8 cellular contexts compared by ENCODE assay signal in genomic region chr4:151362404-151363164, GRCh38. TPM values are rescaled to one million over a fixed set of nuclear protein-coding genes. Genes with fewer than 3 reads are reported as not detected.
DNase-seq lines count a peak whose midpoint lies in the region; ATAC-seq and TF ChIP-seq lines count a peak whose summit lies in the region.

No MANE protein-coding gene starts in this region.

- H3K4me2 ChIP-seq in fibroblast of lung (ENCODE audit: extremely low read depth, insufficient read depth, low read length), result no peak overlapping the region
- H3K4me2 ChIP-seq in neural cell (ENCODE audit: low read length), result no peak overlapping the region

- H3K9me3 ChIP-seq in Panc1 (ENCODE audit: control insufficient read depth, insufficient read depth, low read depth, low read length) (no peaks in the 10 kb centered on the region), fibroblast of lung (ENCODE audit: control insufficient read depth, insufficient read depth, low read depth, low read length) (no peaks in the 10 kb centered on the region), neural cell (ENCODE audit: low read length) (no peaks in the 10 kb centered on the region)

- no TSS peak for BruUV-seq in Panc1 (replicated peaks; lab: Mats Ljungman, UMichigan)

- H3K36me3 ChIP-seq in Panc1 (ENCODE audit: control insufficient read depth, insufficient read depth, low read length), result no peaks in the 10 kb centered on the region
- no peaks in the 10 kb centered on the region for H3K36me3 ChIP-seq in fibroblast of lung (ENCODE audit: control insufficient read depth, insufficient read depth, low read length)
- no peaks in the 10 kb centered on the region for H3K36me3 ChIP-seq in neural cell (ENCODE audit: insufficient read depth, low read length)

- H3F3A ChIP-seq in neural cell (ENCODE audit: insufficient read depth, low read length, poor library complexity, severe bottlenecking), result no peaks in the 10 kb centered on the region

- H3K79me2 ChIP-seq in fibroblast of lung (ENCODE audit: control insufficient read depth, insufficient read depth, low read length), result no peaks in the 10 kb centered on the region
- no peaks in the 10 kb centered on the region for H3K79me2 ChIP-seq in neural cell (replicated peaks; ENCODE audit: insufficient read depth, low read length)

- H3K27ac ChIP-seq in Panc1 (ENCODE audit: low read length) (no peak overlapping the region), fibroblast of lung (ENCODE audit: insufficient read depth, low read length) (no peak overlapping the region), neural cell (ENCODE audit: low read length) (no peak overlapping the region)

- peak; percentile 75 for DNase-seq in Daoy (ENCODE audit: low read depth)
- peak; percentile 74 for DNase-seq in KBM-7
- peak; percentile 75 for DNase-seq in Panc1 (ENCODE audit: low read depth, low spot score)
- DNase-seq in activated T-cell treated with anti-CD3 and anti-CD28 coated beads, Interleukin-2, amount 50 U/mL, for 4 hours, result peak; percentile 64
- DNase-seq in fibroblast of lung (ENCODE audit: low read depth in 2 of 2), result peak; percentile 67 to 85
- peak; percentile 83 for DNase-seq in stimulated activated naive CD8-positive, alpha-beta T cell treated with anti-CD3 and anti-CD28 coated beads, Interleukin-15, Interleukin-2, amounts not matched to agents 100 U/mL and 50 U/mL, for 24 hours

- CTCF ChIA-PET in Panc1 (lab: Charles Lee), result interaction anchor here (1.2 kb wide), 1 partner anchor 241 kb away, joined by 3 read pairs; no protein-coding TSS in a partner anchor

- ATAC-seq in GM21737 (IDR thresholded peaks at IDR 0.05; ENCODE audit: unreplicated experiment) (peak; percentile 96), Panc1 (peak; percentile 99)
- ATAC-seq in activated T-cell treated with anti-CD3 and anti-CD28 coated beads, Interleukin-2, amount 50 U/mL, for 4 hours, result peak; percentile 98 to 99
- ATAC-seq in stimulated activated naive CD8-positive, alpha-beta T cell treated with anti-CD3 and anti-CD28 coated beads, Interleukin-15, Interleukin-2, amounts not matched to agents 100 U/mL and 50 U/mL, for 24 hours, result peak; percentile 98

- H3K4me1 ChIP-seq in Panc1 (ENCODE audit: control insufficient read depth, insufficient read depth, low read length) (no peaks in the 10 kb centered on the region), fibroblast of lung (ENCODE audit: control insufficient read depth, extremely low read depth, insufficient read depth, low read length) (no peaks in the 10 kb centered on the region)

- H3K36me3 Mint-ChIP-seq in activated T-cell treated with anti-CD3 and anti-CD28 coated beads, Interleukin-2, amount 50 U/mL, for 4 hours (ENCODE audit: insufficient read depth), result no peaks in the 10 kb centered on the region

- POLR2A ChIA-PET in Panc1 (lab: Charles Lee), result no interaction called here

- H3K9ac ChIP-seq in fibroblast of lung (ENCODE audit: insufficient read depth, low read length) (peak overlapping the region; percentile 1), neural cell (ENCODE audit: low read length) (no peak overlapping the region)

- peaks cover 12% of the 10 kb centered on the region for H3K27me3 Mint-ChIP-seq in activated T-cell treated with anti-CD3 and anti-CD28 coated beads, Interleukin-2, amount 50 U/mL, for 4 hours (ENCODE audit: low read depth)

- in situ Hi-C loops in KBM-7 (cut with MboI; ENCODE audit: low pct_unique_long_range_greater_than_20kb, low sequenced_read_pairs), result no loop called here
- in situ Hi-C loops in Panc1 (cut with HindIII; ENCODE audit: low pct_unique_long_range_greater_than_20kb, low sequenced_read_pairs), result no loop called here

- H4K20me1 ChIP-seq in fibroblast of lung (ENCODE audit: control insufficient read depth, extremely low read depth, insufficient read depth, low read length) (no peaks in the 10 kb centered on the region), neural cell (ENCODE audit: insufficient read depth) (no peaks in the 10 kb centered on the region)

- no peak for TF ChIP-seq EP300 in neural cell (conservative IDR thresholded peaks at IDR 0.05; ENCODE audit: poor library complexity, severe bottlenecking)

- H3K9me2 ChIP-seq in neural cell (ENCODE audit: insufficient read depth, low read length), result no peaks in the 10 kb centered on the region

- H3K27me3 ChIP-seq in Panc1 (ENCODE audit: control insufficient read depth, insufficient read depth, low read length), result no peaks in the 10 kb centered on the region
- H3K27me3 ChIP-seq in fibroblast of lung (ENCODE audit: control insufficient read depth, insufficient read depth, low read length), result no peaks in the 10 kb centered on the region
- H3K27me3 ChIP-seq in neural cell (ENCODE audit: insufficient read depth, low read depth, low read length), result no peaks in the 10 kb centered on the region

- H3K4me3 Mint-ChIP-seq in activated T-cell treated with anti-CD3 and anti-CD28 coated beads, Interleukin-2, amount 50 U/mL, for 4 hours, result no peak overlapping the region

- intact Hi-C loops in Panc1 (cut with micrococcal nuclease; ENCODE audit: unreplicated experiment), result loop anchor here (2.0 to 5.0 kb wide), 2 partner anchors 80 to 245 kb away; no protein-coding TSS in a partner anchor

- peak overlapping the region in 1 of 2 experiments; percentile 27; a peak in 2 of 4 replicates for H3K4me3 ChIP-seq in Panc1 (ENCODE audit: low read depth in 2 of 2, low read length in 2 of 2)
- H3K4me3 ChIP-seq in fibroblast of lung (replicated peaks in 1 of 4; ENCODE audit: control extremely low read depth in 1 of 4, insufficient read depth in 1 of 4, low read depth in 3 of 4, low read length in 4 of 4), result no peak overlapping the region
- no peak overlapping the region for H3K4me3 ChIP-seq in neural cell (ENCODE audit: low read length)

- TF ChIP-seq RAD21 in neural cell (conservative IDR thresholded peaks at IDR 0.05), result peak; percentile 98

- TF ChIP-seq CTCF in Panc1 (IDR thresholded peaks at IDR 0.05) (peak; percentile 91), fibroblast of lung (conservative IDR thresholded peaks at IDR 0.05 in 1 of 2, IDR thresholded peaks at IDR 0.05 in 1 of 2; ENCODE audit: low read depth in 1 of 2, low read length in 2 of 2) (peak; percentile 99 to 100), neural cell (IDR thresholded peaks at IDR 0.05; ENCODE audit: poor library complexity, severe bottlenecking) (peak; percentile 96)

- H3K9me3 Mint-ChIP-seq in activated T-cell treated with anti-CD3 and anti-CD28 coated beads, Interleukin-2, amount 50 U/mL, for 4 hours, result no peaks in the 10 kb centered on the region

- H2AFZ ChIP-seq in fibroblast of lung (ENCODE audit: low read length), result peak overlapping the region; percentile 26
- no peak overlapping the region for H2AFZ ChIP-seq in neural cell (ENCODE audit: low read depth, low read length)

- no peaks in the 10 kb centered on the region for H3K4me1 Mint-ChIP-seq in activated T-cell treated with anti-CD3 and anti-CD28 coated beads, Interleukin-2, amount 50 U/mL, for 4 hours (ENCODE audit: low read depth)

TF ChIP-seq in neural cell, 6 proteins besides CTCF, POLR2A, EP300 and RAD21 (continues in another document):
- no peak for TF ChIP-seq TAF1 (IDR thresholded peaks at IDR 0.05; ENCODE audit: low read depth)
- TF ChIP-seq EZH2 (IDR thresholded peaks at IDR 0.05; ENCODE audit: borderline replicate concordance, insufficient read depth, low read length, poor library complexity, severe bottlenecking), result no peak
- peak; percentile 96 for TF ChIP-seq SMC3 (conservative IDR thresholded peaks at IDR 0.05; ENCODE audit: poor library complexity)
- no peak for TF ChIP-seq MXI1 (conservative IDR thresholded peaks at IDR 0.05; ENCODE audit: poor library complexity, severe bottlenecking)
- no peak for TF ChIP-seq POLR2AphosphoS5 (IDR thresholded peaks at IDR 0.05)

RNA-seq across cellular contexts. Expression of gene SH3D19, which starts 37.2 kb away (rescaled TPM):
- 5.3 and 5.8 TPM in 2 replicates for total RNA-seq in Daoy (2014; rRNA removed; shearing (Covaris generic))
- total RNA-seq in Panc1 (2021; ENCODE audit: unreplicated experiment) (19.8 TPM), fibroblast of lung (17.7 and 31.4 TPM in 2 replicates)
- 8.8 TPM for polyA plus RNA-seq in Panc1 (2012; ENCODE audit: insufficient read length)
- under 1 TPM; 0.24 to 0.61 (median 0.56) TPM for total RNA-seq in activated T-cell treated with anti-CD3 and anti-CD28 coated beads, Interleukin-2, amount 50 U/mL, for 4 hours
- polyA plus RNA-seq in fibroblast of lung (41.3 and 53.0 TPM in 2 replicates), neural cell (0.46 and 0.64 TPM in 2 replicates)
- polyA plus RNA-seq in fibroblast of lung (2012), result 28.2 and 35.1 TPM in 2 replicates
- polyA minus RNA-seq in fibroblast of lung (ENCODE audit: low replicate concordance) (59.3 and 95.8 TPM in 2 replicates), neural cell (0.81 and 1.5 TPM in 2 replicates)

RNA-seq across cellular contexts. Expression of gene FHIP1A, which starts 46.4 kb away (rescaled TPM):
- 1.9 and 2.1 TPM in 2 replicates for total RNA-seq in Daoy (2014; rRNA removed; shearing (Covaris generic))
- 0.39 TPM for total RNA-seq in Panc1 (2021; ENCODE audit: unreplicated experiment)
- polyA plus RNA-seq in Panc1 (2012; ENCODE audit: insufficient read length), result 0.05 TPM
- total RNA-seq in activated T-cell treated with anti-CD3 and anti-CD28 coated beads, Interleukin-2, amount 50 U/mL, for 4 hours, result under 1 TPM; 0.08 to 0.15 (median 0.11) TPM
- under 0.01 TPM in 2 replicates for total RNA-seq in fibroblast of lung
- polyA plus RNA-seq in fibroblast of lung, result 0.07 and 0.09 TPM in 2 replicates
- 0.03 TPM in 1 of 2 replicates, not detected in the other for polyA plus RNA-seq in fibroblast of lung (2012)
- 1.2 TPM in 1 of 2 replicates, not detected in the other for polyA minus RNA-seq in fibroblast of lung (ENCODE audit: low replicate concordance)
- polyA plus RNA-seq in neural cell, result not detected in 2 replicates
- polyA minus RNA-seq in neural cell, result 0.24 and 0.35 TPM in 2 replicates
